Comparison of ENCODE assay signal across 8 cellular contexts in the genomic region with DNA sequence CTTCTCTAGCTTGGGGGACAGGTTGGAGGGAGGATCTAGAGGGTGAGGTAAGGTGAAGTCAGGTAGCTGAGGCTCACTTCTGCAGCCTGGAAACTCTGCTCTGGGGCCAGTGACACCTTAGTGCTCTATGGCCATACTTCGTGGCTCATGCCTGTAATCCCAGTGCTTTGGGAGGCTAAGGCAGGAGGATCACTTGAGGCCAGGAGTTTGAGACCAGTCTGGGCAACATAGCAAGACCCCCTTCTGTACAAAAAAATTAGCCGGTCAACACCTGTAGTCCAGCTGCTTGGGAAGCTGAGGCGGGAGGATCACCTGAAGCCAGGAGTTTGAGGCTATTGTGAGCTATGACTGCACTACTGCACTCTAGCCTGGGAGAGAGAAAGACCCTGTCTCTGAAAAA. TPM values are rescaled to one million over a fixed set of nuclear protein-coding genes. Genes with fewer than 3 reads are reported as not detected.
DNase-seq lines count a peak whose midpoint lies in the region; ATAC-seq, FAIRE-seq and TF ChIP-seq lines count a peak whose summit lies in the region.

No MANE protein-coding gene starts in this region.

- peaks cover 62% of the 10 kb centered on the region for H3K4me1 Mint-ChIP-seq in activated CD4-positive, alpha-beta memory T cell treated with anti-CD3 and anti-CD28 coated beads for 36 hours (ENCODE audit: low read depth)
- H3K4me1 Mint-ChIP-seq in activated CD4-positive, alpha-beta memory T cell treated with anti-CD3 and anti-CD28 coated beads, Interleukin-2, amount 10 ng/mL, durations not matched to agents 7 days and 5 days = peaks cover 74% of the 10 kb centered on the region

- peak overlapping the region; percentile 39 to 57; a peak in 2 of 4 replicates for H3K9ac ChIP-seq in K562 (ENCODE audit: insufficient read depth in 1 of 2, low read depth in 2 of 2, low read length in 2 of 2)

- WGBS in K562 (ENCODE audit: insufficient coverage, low coverage, missing lambda C conversion rate) = 85% methylated on average over 3 of the region's 3 CpGs
- WGBS in lung, 2 donors = 87 to 95% methylated on average over 3 of the region's 3 CpGs
- 71 to 94% methylated on average over 3 of the region's 3 CpGs for WGBS in thyroid gland, 2 donors

- CTCF ChIA-PET in activated CD4-positive, alpha-beta memory T cell treated with anti-CD3 and anti-CD28 coated beads for 36 hours (lab: Charles Lee) = interaction anchor here (0.9 to 26.8 kb wide), 3 partner anchors 9 to 23 kb away, joined by 3 to 1097 read pairs (median 5); no protein-coding TSS in a partner anchor
- CTCF ChIA-PET in activated CD4-positive, alpha-beta memory T cell treated with anti-CD3 and anti-CD28 coated beads, Interleukin-2, amount 10 ng/mL, durations not matched to agents 7 days and 5 days (lab: Charles Lee) = interaction anchor here (8.0 to 9.8 kb wide), 2 partner anchors 7 to 25 kb away, joined by 86 to 98 read pairs; no protein-coding TSS in a partner anchor
- CTCF ChIA-PET in K562 (lab: Yijun Ruan, JAX; ENCODE audit: low intra/inter-chr PET ratio) = no interaction called here

- POLR2A ChIA-PET in activated CD4-positive, alpha-beta memory T cell treated with anti-CD3 and anti-CD28 coated beads for 36 hours (lab: Charles Lee) = interaction anchor here (1.8 kb wide), 1 partner anchor 23 kb away, joined by 6 read pairs; no protein-coding TSS in a partner anchor
- POLR2A ChIA-PET in activated CD4-positive, alpha-beta memory T cell treated with anti-CD3 and anti-CD28 coated beads, Interleukin-2, amount 10 ng/mL, durations not matched to agents 7 days and 5 days (lab: Charles Lee) = interaction anchor here (0.9 to 4.7 kb wide), 4 partner anchors 9 to 23 kb away, joined by 3 to 29 read pairs (median 5); no protein-coding TSS in a partner anchor
- POLR2A ChIA-PET in K562 (lab: Yijun Ruan, JAX) = interaction anchor here (0.9 to 8.5 kb wide), 4 partner anchors 8 to 112 kb away, joined by 3 to 164 read pairs (median 22); no protein-coding TSS in a partner anchor

- no peak for TF ChIP-seq EP300 in K562 (IDR thresholded peaks at IDR 0.05; ENCODE audit: low read length)

- H3K9me3 Mint-ChIP-seq in activated CD4-positive, alpha-beta memory T cell treated with anti-CD3 and anti-CD28 coated beads for 36 hours = no peaks in the 10 kb centered on the region
- no peaks in the 10 kb centered on the region for H3K9me3 Mint-ChIP-seq in activated CD4-positive, alpha-beta memory T cell treated with anti-CD3 and anti-CD28 coated beads, Interleukin-2, amount 10 ng/mL, durations not matched to agents 7 days and 5 days

- H3K9me3 ChIP-seq in K562 (replicated peaks; ENCODE audit: control insufficient read depth, insufficient read depth, low read depth, low read length) (no peaks in the 10 kb centered on the region), lung (ENCODE audit: control insufficient read depth in 2 of 2, insufficient read depth in 1 of 2, low read length in 1 of 2) (no peaks in the 10 kb centered on the region), thyroid gland (no peaks in the 10 kb centered on the region)

- H3K4me2 ChIP-seq in K562 (ENCODE audit: insufficient read depth, low read length) = peak overlapping the region; percentile 70

- peak overlapping the region; percentile 23 for H3K27ac Mint-ChIP-seq in activated CD4-positive, alpha-beta memory T cell treated with anti-CD3 and anti-CD28 coated beads for 36 hours
- no peak overlapping the region for H3K27ac Mint-ChIP-seq in activated CD4-positive, alpha-beta memory T cell treated with anti-CD3 and anti-CD28 coated beads, Interleukin-2, amount 10 ng/mL, durations not matched to agents 7 days and 5 days

- H3K36me3 ChIP-seq in K562 (ENCODE audit: control insufficient read depth, insufficient read depth, low read length) (peaks cover 27% of the 10 kb centered on the region; the same call in 2 of the 3 replicates), lung (ENCODE audit: control insufficient read depth in 2 of 2, insufficient read depth in 2 of 2, low read length in 2 of 2) (peaks cover 0 to 7% of the 10 kb centered on the region in 2 donors), thyroid gland (no peaks in the 10 kb centered on the region)

- TF ChIP-seq POLR2A in K562 (conservative IDR thresholded peaks at IDR 0.05) (no peak), thyroid gland (IDR thresholded peaks at IDR 0.05) (no peak)

- no peak for FAIRE-seq in K562 (lab: Jason Lieb, UNC)

- H4K20me1 ChIP-seq in K562 (replicated peaks; ENCODE audit: control insufficient read depth, insufficient read depth, low read length) = peaks cover 27% of the 10 kb centered on the region

- H3K4me1 ChIP-seq in K562 (replicated peaks in 1 of 2; ENCODE audit: control insufficient read depth in 2 of 2, insufficient read depth in 2 of 2, low read length in 2 of 2) (peaks cover 64 to 80% of the 10 kb centered on the region in 2 experiments), lung (ENCODE audit: control insufficient read depth in 2 of 2, insufficient read depth in 2 of 2, low read length in 2 of 2) (peaks cover 32 to 39% of the 10 kb centered on the region in 2 donors), thyroid gland (peaks cover 86 to 91% of the 10 kb centered on the region in 2 donors)

- no peaks in the 10 kb centered on the region for H3K27me3 ChIP-seq in K562 (ENCODE audit: control insufficient read depth in 2 of 2, insufficient read depth in 2 of 2, low read length in 2 of 2)
- no peaks in the 10 kb centered on the region for H3K27me3 ChIP-seq in lung (ENCODE audit: control insufficient read depth, insufficient read depth)
- no peaks in the 10 kb centered on the region for H3K27me3 ChIP-seq in thyroid gland

- no TSS peak for BruUV-seq in K562 (replicated peaks; lab: Mats Ljungman, UMichigan)

- H3K4me3 Mint-ChIP-seq in activated CD4-positive, alpha-beta memory T cell treated with anti-CD3 and anti-CD28 coated beads for 36 hours = no peak overlapping the region
- H3K4me3 Mint-ChIP-seq in activated CD4-positive, alpha-beta memory T cell treated with anti-CD3 and anti-CD28 coated beads, Interleukin-2, amount 10 ng/mL, durations not matched to agents 7 days and 5 days = no peak overlapping the region

- intact Hi-C loops in activated CD4-positive, alpha-beta memory T cell treated with anti-CD3 and anti-CD28 coated beads for 36 hours (cut with micrococcal nuclease) = no loop called here
- intact Hi-C loops in K562 (cut with micrococcal nuclease) (loop anchor here (10.0 kb wide), 1 partner anchor 186 kb away; a partner anchor contains a TSS), thyroid gland (cut with DNase I) (no loop called here)

- TF ChIP-seq CTCF in K562 (IDR thresholded peaks at IDR 0.05 in 2 of 3, conservative IDR thresholded peaks at IDR 0.05 in 1 of 3; ENCODE audit: insufficient read depth in 2 of 3, low read depth in 1 of 3, low read length in 3 of 3) (no peak), lung (IDR thresholded peaks at IDR 0.05; ENCODE audit: control extremely low read depth, extremely low read depth) (no peak), thyroid gland (IDR thresholded peaks at IDR 0.05) (no peak)

- no peaks in the 10 kb centered on the region for H3K9me1 ChIP-seq in K562 (ENCODE audit: control insufficient read depth, insufficient read depth, low read length)

- no peak for ATAC-seq in K562
- no peak for ATAC-seq in lung (ENCODE audit: insufficient read depth, low FRiP score)
- no peak for ATAC-seq in HG02970 (IDR thresholded peaks at IDR 0.05; ENCODE audit: low FRiP score, unreplicated experiment)

- H3K79me2 ChIP-seq in K562 (ENCODE audit: control insufficient read depth, insufficient read depth, low read length) = peaks cover 98% of the 10 kb centered on the region

- no peak overlapping the region for H3K4me3 ChIP-seq in K562
- H3K4me3 ChIP-seq in lung = no peak overlapping the region
- peak overlapping the region in 1 of 3 donors; percentile 97 for H3K4me3 ChIP-seq in thyroid gland (replicated peaks in 1 of 3)

- H3K27ac ChIP-seq in K562 (ENCODE audit: extremely low read depth, low read depth, low read length) (peak overlapping the region; percentile 56; the same call in 2 of the 3 replicates), lung (ENCODE audit: low read depth in 1 of 2, low read length in 1 of 2) (peak overlapping the region; percentile 61 to 87), thyroid gland (peak overlapping the region; percentile 95 to 98 (median 98))

- no peak overlapping the region for H2AFZ ChIP-seq in K562 (ENCODE audit: low read depth, low read length)

- H3K36me3 Mint-ChIP-seq in activated CD4-positive, alpha-beta memory T cell treated with anti-CD3 and anti-CD28 coated beads for 36 hours = peaks cover 13% of the 10 kb centered on the region
- H3K36me3 Mint-ChIP-seq in activated CD4-positive, alpha-beta memory T cell treated with anti-CD3 and anti-CD28 coated beads, Interleukin-2, amount 10 ng/mL, durations not matched to agents 7 days and 5 days (ENCODE audit: low read depth) = peaks cover 2% of the 10 kb centered on the region

- no peak for TF ChIP-seq RAD21 in K562 (CRISPR knock-in tag; conservative IDR thresholded peaks at IDR 0.05 in 1 of 2, IDR thresholded peaks at IDR 0.05 in 1 of 2)

- DNase-seq in activated CD4-positive, alpha-beta memory T cell treated with anti-CD3 and anti-CD28 coated beads for 36 hours = no peak
- DNase-seq in activated CD4-positive, alpha-beta memory T cell treated with anti-CD3 and anti-CD28 coated beads, Interleukin-2, amount 10 ng/mL, durations not matched to agents 7 days and 5 days = no peak
- DNase-seq in K562 (ENCODE audit: extremely low read depth in 1 of 4, low spot score in 3 of 4) = no peak
- DNase-seq in lung (ENCODE audit: low spot score) = no peak
- no peak for DNase-seq in thyroid gland
- no peak for DNase-seq in T1000 (lab: John Stamatoyannopoulos, UW)
- no peak for DNase-seq in SW 1271 (lab: John Stamatoyannopoulos, UW)

- in situ Hi-C loops in K562 (cut with MboI) = no loop called here

- no peaks in the 10 kb centered on the region for H3K27me3 Mint-ChIP-seq in activated CD4-positive, alpha-beta memory T cell treated with anti-CD3 and anti-CD28 coated beads for 36 hours
- H3K27me3 Mint-ChIP-seq in activated CD4-positive, alpha-beta memory T cell treated with anti-CD3 and anti-CD28 coated beads, Interleukin-2, amount 10 ng/mL, durations not matched to agents 7 days and 5 days = no peaks in the 10 kb centered on the region

RNA-seq across cellular contexts. Expression of a gene that starts 5.8 kb away (rescaled TPM):
- 100 to 1,000 TPM; 210 to 211 TPM for total RNA-seq in activated CD4-positive, alpha-beta memory T cell treated with anti-CD3 and anti-CD28 coated beads for 36 hours
- total RNA-seq in activated CD4-positive, alpha-beta memory T cell treated with anti-CD3 and anti-CD28 coated beads, Interleukin-2, amount 10 ng/mL, durations not matched to agents 7 days and 5 days = 100 to 1,000 TPM in 1 of 2 experiments, 10 to 100 TPM in 1; 93.6 to 101 TPM
- total RNA-seq in K562 (2011; cell fraction: chromatin; rRNA removed; ENCODE audit: low replicate concordance) = 84.8 and 209 TPM in 2 replicates
- 154 and 172 TPM in 2 replicates for total RNA-seq in K562 (2011; cell fraction: nucleolus; rRNA removed)
- 95.4 and 117 TPM in 2 replicates for total RNA-seq in K562 (2011; cell fraction: nucleoplasm; rRNA removed)
- 250 and 267 TPM in 2 replicates for total RNA-seq in K562 (2014; rRNA removed)
- 41.3 and 44.0 TPM in 2 replicates for total RNA-seq in K562 (2014; rRNA removed; fragmentation: Illumina TruSeq; extraction: Trizol)
- 89.1 and 97.7 TPM in 2 replicates for total RNA-seq in K562 (2015; rRNA removed; fragmentation: Illumina TruSeq; extraction: Trizol)
- total RNA-seq in K562 (2021) = 347 and 354 TPM in 2 replicates
- polyA plus RNA-seq in K562 (2011; rRNA removed) = 88.2 and 129 TPM in 2 replicates
- 116 and 274 TPM in 2 replicates for polyA plus RNA-seq in K562 (2011; cell fraction: cytosol; rRNA removed)
- polyA plus RNA-seq in K562 (2011; cell fraction: nucleus; rRNA removed) = 154 and 164 TPM in 2 replicates
- 193 TPM in 2 replicates for polyA plus RNA-seq in K562 (2012)
- 77.1 and 104 TPM in 2 replicates for polyA plus RNA-seq in K562 (2014; fragmentation: Illumina TruSeq; extraction: Trizol)
- 1 to 10 TPM in 1 of 2 experiments, under 1 TPM in 1; 1.00 to 4.5 TPM for polyA plus RNA-seq in K562 (2014; fragmentation: Nextera tagmentation; extraction: Ambion mirVana)
- 123 and 166 TPM in 2 replicates for polyA plus RNA-seq in K562 (2014; rRNA removed)
- 104 and 109 TPM in 2 replicates for polyA minus RNA-seq in K562 (2011; rRNA and poly(A)+ RNA removed)
- polyA minus RNA-seq in K562 (2011; cell fraction: cytosol; rRNA and poly(A)+ RNA removed) = 151 and 176 TPM in 2 replicates
- 47.4 and 69.6 TPM in 2 replicates for polyA minus RNA-seq in K562 (2011; cell fraction: nucleus; rRNA and poly(A)+ RNA removed)
- total RNA-seq in lung = 100 to 1,000 TPM; 182 to 547 TPM
- polyA plus RNA-seq in lung = 100 to 1,000 TPM; 163 to 205 TPM
- total RNA-seq in thyroid gland = 100 to 1,000 TPM; 235 to 412 (median 327) TPM

RNA-seq across cellular contexts. Expression of a gene that starts 33.1 kb away (rescaled TPM):
- total RNA-seq in activated CD4-positive, alpha-beta memory T cell treated with anti-CD3 and anti-CD28 coated beads for 36 hours = 10 to 100 TPM; 68.2 to 75.1 TPM
- total RNA-seq in activated CD4-positive, alpha-beta memory T cell treated with anti-CD3 and anti-CD28 coated beads, Interleukin-2, amount 10 ng/mL, durations not matched to agents 7 days and 5 days = 10 to 100 TPM; 20.8 to 21.5 TPM
- 2.6 and 4.3 TPM in 2 replicates for total RNA-seq in K562 (2011; cell fraction: chromatin; rRNA removed; ENCODE audit: low replicate concordance)
- total RNA-seq in K562 (2011; cell fraction: nucleolus; rRNA removed) = 3.5 and 4.1 TPM in 2 replicates
- total RNA-seq in K562 (2011; cell fraction: nucleoplasm; rRNA removed) = 3.1 and 4.4 TPM in 2 replicates
- total RNA-seq in K562 (2014; rRNA removed) (0.45 and 0.49 TPM in 2 replicates), K562 (2014; rRNA removed; fragmentation: Illumina TruSeq; extraction: Trizol) (0.38 and 0.40 TPM in 2 replicates), K562 (2015; rRNA removed; fragmentation: Illumina TruSeq; extraction: Trizol) (0.40 and 0.72 TPM in 2 replicates), K562 (2021) (1.4 and 1.9 TPM in 2 replicates), lung (10 to 100 TPM; 22.7 to 46.9 TPM), thyroid gland (10 to 100 TPM; 21.5 to 50.8 (median 37.5) TPM)
- polyA plus RNA-seq in K562 (2011; rRNA removed) (1.7 and 3.2 TPM in 2 replicates), K562 (2014; fragmentation: Illumina TruSeq; extraction: Trizol) (0.79 and 1.1 TPM in 2 replicates), K562 (2014; fragmentation: Nextera tagmentation; extraction: Ambion mirVana) (under 1 TPM; 0.04 to 0.06 TPM), K562 (2014; rRNA removed) (1.0 and 1.5 TPM in 2 replicates), lung (10 to 100 TPM; 26.9 to 54.9 TPM)
- 2.0 and 2.8 TPM in 2 replicates for polyA plus RNA-seq in K562 (2011; cell fraction: cytosol; rRNA removed)
- polyA plus RNA-seq in K562 (2011; cell fraction: nucleus; rRNA removed) = 15.5 and 18.8 TPM in 2 replicates
- polyA plus RNA-seq in K562 (2012) = 0.77 and 2.6 TPM in 2 replicates
- polyA minus RNA-seq in K562 (2011; rRNA and poly(A)+ RNA removed) = 0.53 and 0.96 TPM in 2 replicates
- polyA minus RNA-seq in K562 (2011; cell fraction: cytosol; rRNA and poly(A)+ RNA removed) = 1.7 and 2.1 TPM in 2 replicates
- polyA minus RNA-seq in K562 (2011; cell fraction: nucleus; rRNA and poly(A)+ RNA removed) = 1.3 and 2.0 TPM in 2 replicates

RNA-seq across cellular contexts. Expression of a gene that starts 38.1 kb away (rescaled TPM):
- under 1 TPM; 0.43 to 0.51 TPM for total RNA-seq in activated CD4-positive, alpha-beta memory T cell treated with anti-CD3 and anti-CD28 coated beads for 36 hours
- under 1 TPM in 1 of 2 experiments, not detected in 1; 0.05 TPM for total RNA-seq in activated CD4-positive, alpha-beta memory T cell treated with anti-CD3 and anti-CD28 coated beads, Interleukin-2, amount 10 ng/mL, durations not matched to agents 7 days and 5 days
- 4.5 and 10.4 TPM in 2 replicates for total RNA-seq in K562 (2011; cell fraction: chromatin; rRNA removed; ENCODE audit: low replicate concordance)
- 5.4 and 5.8 TPM in 2 replicates for total RNA-seq in K562 (2011; cell fraction: nucleolus; rRNA removed)
- total RNA-seq in K562 (2011; cell fraction: nucleoplasm; rRNA removed) = 5.7 and 7.9 TPM in 2 replicates
- total RNA-seq in K562 (2014; rRNA removed) (7.3 and 8.0 TPM in 2 replicates), K562 (2014; rRNA removed; fragmentation: Illumina TruSeq; extraction: Trizol) (4.2 and 4.4 TPM in 2 replicates), K562 (2015; rRNA removed; fragmentation: Illumina TruSeq; extraction: Trizol) (4.7 and 5.1 TPM in 2 replicates), K562 (2021) (13.7 and 14.5 TPM in 2 replicates), lung (1 to 10 TPM; 1.1 to 8.1 TPM), thyroid gland (1 to 10 TPM in 1 of 4 donors, under 1 TPM in 3; 0.17 to 1.8 (median 0.33) TPM)
- polyA plus RNA-seq in K562 (2011; rRNA removed) (5.2 and 9.0 TPM in 2 replicates), K562 (2014; fragmentation: Illumina TruSeq; extraction: Trizol) (9.2 and 10.1 TPM in 2 replicates), K562 (2014; fragmentation: Nextera tagmentation; extraction: Ambion mirVana) (under 1 TPM; 0.36 to 0.37 TPM), K562 (2014; rRNA removed) (8.7 and 11.0 TPM in 2 replicates), lung (under 1 TPM; 0.26 to 1.00 TPM)
- polyA plus RNA-seq in K562 (2011; cell fraction: cytosol; rRNA removed) = 11.1 and 12.3 TPM in 2 replicates
- 14.4 and 17.6 TPM in 2 replicates for polyA plus RNA-seq in K562 (2011; cell fraction: nucleus; rRNA removed)
- 3.8 and 8.5 TPM in 2 replicates for polyA plus RNA-seq in K562 (2012)
- polyA minus RNA-seq in K562 (2011; rRNA and poly(A)+ RNA removed) = 5.8 and 6.9 TPM in 2 replicates
- 10.8 and 15.0 TPM in 2 replicates for polyA minus RNA-seq in K562 (2011; cell fraction: cytosol; rRNA and poly(A)+ RNA removed)
- polyA minus RNA-seq in K562 (2011; cell fraction: nucleus; rRNA and poly(A)+ RNA removed) = 2.6 and 5.0 TPM in 2 replicates

RNA-seq across cellular contexts. Expression of a gene that starts 59.4 kb away (rescaled TPM):
- total RNA-seq in activated CD4-positive, alpha-beta memory T cell treated with anti-CD3 and anti-CD28 coated beads for 36 hours = under 1 TPM; 0.52 to 0.56 TPM
- under 1 TPM in 1 of 2 experiments, not detected in 1; 0.53 TPM for total RNA-seq in activated CD4-positive, alpha-beta memory T cell treated with anti-CD3 and anti-CD28 coated beads, Interleukin-2, amount 10 ng/mL, durations not matched to agents 7 days and 5 days
- not detected in 2 replicates for total RNA-seq in K562 (2011; cell fraction: chromatin; rRNA removed; ENCODE audit: low replicate concordance)
- not detected in 2 replicates for total RNA-seq in K562 (2011; cell fraction: nucleolus; rRNA removed)
- not detected in 2 replicates for total RNA-seq in K562 (2011; cell fraction: nucleoplasm; rRNA removed)
- not detected in 2 replicates for total RNA-seq in K562 (2014; rRNA removed)
- not detected in 2 replicates for total RNA-seq in K562 (2014; rRNA removed; fragmentation: Illumina TruSeq; extraction: Trizol)
- total RNA-seq in K562 (2015; rRNA removed; fragmentation: Illumina TruSeq; extraction: Trizol) = not detected in 2 replicates
- 0.27 and 0.49 TPM in 2 replicates for total RNA-seq in K562 (2021)
- polyA plus RNA-seq in K562 (2011; rRNA removed) = 0.10 and 0.68 TPM in 2 replicates
- polyA plus RNA-seq in K562 (2011; cell fraction: cytosol; rRNA removed) = 0.30 and 0.37 TPM in 2 replicates
- 0.24 TPM in 1 of 2 replicates, not detected in the other for polyA plus RNA-seq in K562 (2011; cell fraction: nucleus; rRNA removed)
- polyA plus RNA-seq in K562 (2012) = 0.18 and 0.36 TPM in 2 replicates
- not detected in 2 replicates for polyA plus RNA-seq in K562 (2014; fragmentation: Illumina TruSeq; extraction: Trizol)
- under 1 TPM in 1 of 2 experiments, not detected in 1; 0.13 TPM for polyA plus RNA-seq in K562 (2014; fragmentation: Nextera tagmentation; extraction: Ambion mirVana)
- polyA plus RNA-seq in K562 (2014; rRNA removed) = 0.45 TPM in 1 of 2 replicates, not detected in the other
- polyA minus RNA-seq in K562 (2011; rRNA and poly(A)+ RNA removed) = 0.75 TPM in 1 of 2 replicates, not detected in the other
- polyA minus RNA-seq in K562 (2011; cell fraction: cytosol; rRNA and poly(A)+ RNA removed) = not detected in 2 replicates
- polyA minus RNA-seq in K562 (2011; cell fraction: nucleus; rRNA and poly(A)+ RNA removed) = not detected in 2 replicates
- total RNA-seq in lung = 10 to 100 TPM; 62.7 to 75.2 TPM
- polyA plus RNA-seq in lung = 100 to 1,000 TPM in 1 of 2 donors, 10 to 100 TPM in 1; 99.2 to 156 TPM
- 10 to 100 TPM; 65.9 to 88.0 (median 74.1) TPM for total RNA-seq in thyroid gland

Comparison
In these comparisons a context has a peak if more than half of its experiments do, and no peak if none do; other contexts are left out.
1. RNA of a gene that starts 33.1 kb away (total RNA-seq): 68.2 to 75.1 TPM in activated CD4-positive, alpha-beta memory T cell treated with anti-CD3 and anti-CD28 coated beads for 36 hours, 22.7 to 46.9 TPM in lung, 21.5 to 50.8 TPM in thyroid gland and 20.8 to 21.5 TPM in activated CD4-positive, alpha-beta memory T cell treated with anti-CD3 and anti-CD28 coated beads, Interleukin-2, amount 10 ng/mL, durations not matched to agents 7 days and 5 days; 0.38 to 4.4 TPM in K562; every median in the first group is over 4 times any median in the second.
2. Peak in every context shown above with its lines, with median percentiles within 50 percentile points of each other: H3K27ac ChIP-seq.